In genomic region chr20:57774111-57774880, GRCh38 we compare ENCODE assay signal across 21 cellular contexts.
DNase-seq lines count a peak whose midpoint lies in the region; ATAC-seq, FAIRE-seq and TF ChIP-seq lines count a peak whose summit lies in the region.
"Had no signal": no experiment of that assay in that cellular context is flagged by ENCODE, and none has a peak within 500 bp of the region (broad histone marks: within the 10 kb centered on the region; RNA-seq: fewer than 3 reads in every experiment).

No MANE protein-coding gene starts in this region.

- H3K79me1 ChIP-seq in IMR-90 (ENCODE audit: low read depth in 1 of 2, low read length in 2 of 2), result no peaks in the 10 kb centered on the region
- no peaks in the 10 kb centered on the region for H3K79me1 ChIP-seq in mesenchymal stem cell (replicated peaks; ENCODE audit: low read length, poor library complexity, severe bottlenecking)

- H2BK5ac ChIP-seq in IMR-90 (ENCODE audit: low read depth, low read length, poor library complexity, severe bottlenecking), result no peak overlapping the region
- no peak overlapping the region for H2BK5ac ChIP-seq in mesenchymal stem cell (ENCODE audit: low read depth, low read length, poor library complexity, severe bottlenecking)

- no peak overlapping the region for H2BK15ac ChIP-seq in IMR-90 (ENCODE audit: low read depth, low read length)
- no peak overlapping the region for H2BK15ac ChIP-seq in mesenchymal stem cell (ENCODE audit: low read depth, poor library complexity, severe bottlenecking)

- H2BK12ac ChIP-seq in mesenchymal stem cell (ENCODE audit: low read length in 2 of 2), result no peak overlapping the region

- CTCF ChIA-PET in A549 (lab: Yijun Ruan, JAX) (interaction anchor here (1.0 to 4.0 kb wide), 7 partner anchors 8 to 435 kb away, joined by 3 to 14 read pairs (median 4); no protein-coding TSS in a partner anchor), IMR-90 (lab: Yijun Ruan, JAX) (no interaction called here)

- H4K8ac ChIP-seq in IMR-90 (ENCODE audit: low read depth in 2 of 2, low read length in 2 of 2), result no peak overlapping the region
- H4K8ac ChIP-seq in mesenchymal stem cell (ENCODE audit: low read length), result no peak overlapping the region

- H3K56ac ChIP-seq in IMR-90 (ENCODE audit: extremely low read depth, insufficient read depth, low read length), result no peak overlapping the region

- no peak for ATAC-seq in A549
- no peak for ATAC-seq in IMR-90 (ENCODE audit: low read depth)
- ATAC-seq: SK-N-SH treated with all-trans-retinoic acid at 6 μM for 48 hours had no signal

- TF ChIP-seq EP300 in A549 (IDR thresholded peaks at IDR 0.05) (no peak), sigmoid colon (IDR thresholded peaks at IDR 0.05) (no peak)

- H4K91ac ChIP-seq in IMR-90 (ENCODE audit: insufficient read depth, low read depth, low read length) (no peak overlapping the region), mesenchymal stem cell (ENCODE audit: low read length) (no peak overlapping the region)

- H3K14ac ChIP-seq in IMR-90 (replicated peaks; ENCODE audit: low read depth, low read length), result no peak overlapping the region
- peak overlapping the region in 1 of 2 experiments; percentile 72 for H3K14ac ChIP-seq in mesenchymal stem cell (ENCODE audit: low read length in 2 of 2)

- dilution Hi-C loops in IMR-90 (cut with HindIII; ENCODE audit: low sequenced_read_pairs, unreplicated experiment), result no loop called here

- H3K9me3 ChIP-seq in A549 (peaks cover 13% of the 10 kb centered on the region), IMR-90 (ENCODE audit: control insufficient read depth, insufficient read depth, low read length) (no peaks in the 10 kb centered on the region), sigmoid colon (no peaks in the 10 kb centered on the region), mesenchymal stem cell (ENCODE audit: control insufficient read depth, low read length) (no peaks in the 10 kb centered on the region)
- H3K9me3 ChIP-seq: MG63 had no signal

- peak overlapping the region; percentile 95 to 96 for H3K27ac ChIP-seq in A549
- no peak overlapping the region for H3K27ac ChIP-seq in IMR-90 (ENCODE audit: insufficient read depth, low read length)
- no peak overlapping the region for H3K27ac ChIP-seq in sigmoid colon
- no peak overlapping the region for H3K27ac ChIP-seq in mesenchymal stem cell (ENCODE audit: low read length, poor library complexity, severe bottlenecking)

- H2AK9ac ChIP-seq in IMR-90 (replicated peaks; ENCODE audit: low read depth, low read length, poor library complexity), result no peak overlapping the region

- no peaks in the 10 kb centered on the region for H4K20me1 ChIP-seq in IMR-90 (ENCODE audit: insufficient read depth, low read length)

- H4K5ac ChIP-seq in IMR-90 (ENCODE audit: low read depth, low read length), result no peak overlapping the region

- H3K36me3 ChIP-seq in IMR-90 (ENCODE audit: control insufficient read depth, insufficient read depth, low read length) (no peaks in the 10 kb centered on the region), sigmoid colon (no peaks in the 10 kb centered on the region), mesenchymal stem cell (ENCODE audit: control insufficient read depth in 1 of 2, insufficient read depth in 2 of 2, low read depth in 1 of 2, low read length in 2 of 2) (no peaks in the 10 kb centered on the region)
- H3K36me3 ChIP-seq: MG63 had no signal

- peaks cover 3% of the 10 kb centered on the region; the same call in 1 of the 2 replicates for H3K27me3 ChIP-seq in IMR-90 (ENCODE audit: control insufficient read depth, insufficient read depth, low read length)
- H3K27me3 ChIP-seq in sigmoid colon, result no peaks in the 10 kb centered on the region
- peaks cover 12 to 30% of the 10 kb centered on the region in 2 experiments for H3K27me3 ChIP-seq in mesenchymal stem cell (ENCODE audit: control insufficient read depth in 1 of 2, insufficient read depth in 1 of 2, low read length in 2 of 2)

- no peak for TF ChIP-seq POLR2A in A549 (IDR thresholded peaks at IDR 0.05; ENCODE audit: low read length)
- no peak for TF ChIP-seq POLR2A in IMR-90 (IDR thresholded peaks at IDR 0.05; ENCODE audit: low read depth, low read length)
- TF ChIP-seq POLR2A in sigmoid colon (IDR thresholded peaks at IDR 0.05), result no peak

- no peak overlapping the region for H3K9ac ChIP-seq in IMR-90 (ENCODE audit: low read depth, low read length)
- no peak overlapping the region for H3K9ac ChIP-seq in mesenchymal stem cell (ENCODE audit: low read length)

- intact Hi-C loops in IMR-90 (cut with micrococcal nuclease), result no loop called here
- intact Hi-C loops in sigmoid colon (cut with DNase I), result no loop called here

- H2BK120ac ChIP-seq in IMR-90 (ENCODE audit: low read depth, low read length) (no peak overlapping the region), mesenchymal stem cell (ENCODE audit: low read depth, low read length) (no peak overlapping the region)

- FAIRE-seq in A549 (lab: Jason Lieb, UNC), result no peak
- no peak for FAIRE-seq in GM19239 (lab: Jason Lieb, UNC)
- FAIRE-seq: GM12891, H1 had no signal

- H3K4me2 ChIP-seq in A549, result no peak overlapping the region
- no peak overlapping the region for H3K4me2 ChIP-seq in IMR-90 (ENCODE audit: low read depth, low read length)
- H3K4me2 ChIP-seq in mesenchymal stem cell (ENCODE audit: low read length, poor library complexity, severe bottlenecking), result no peak overlapping the region

- H3K4ac ChIP-seq in IMR-90 (ENCODE audit: low read depth, low read length) (no peak overlapping the region), mesenchymal stem cell (ENCODE audit: low read depth in 1 of 2, low read length in 2 of 2) (no peak overlapping the region)

- TF ChIP-seq RAD21 in A549 (conservative IDR thresholded peaks at IDR 0.05 in 1 of 2, IDR thresholded peaks at IDR 0.05 in 1 of 2) (no peak), IMR-90 (IDR thresholded peaks at IDR 0.05; ENCODE audit: low read length) (no peak)

- peak overlapping the region; percentile 23 for H2AFZ ChIP-seq in IMR-90 (replicated peaks; ENCODE audit: low read length, poor library complexity)
- H2AFZ ChIP-seq in mesenchymal stem cell (ENCODE audit: low read depth, low read length), result no peak overlapping the region

- H2AK5ac ChIP-seq in IMR-90 (ENCODE audit: low read depth, low read length) (no peak overlapping the region), mesenchymal stem cell (ENCODE audit: low read length, severe bottlenecking) (no peak overlapping the region)

- in situ Hi-C loops in IMR-90 (cut with MboI; ENCODE audit: low sequenced_read_pairs), result no loop called here

- 98% methylated on average over 7 of the region's 12 CpGs for WGBS in A549 (ENCODE audit: missing lambda C conversion rate)
- WGBS in IMR-90 (ENCODE audit: extremely low coverage in 2 of 2, insufficient read length in 1 of 2), 2 experiments, result 100% methylated on average over 1 of the region's 12 CpGs; no CpG with 5 or more reads in 1 of the 2 experiments
- WGBS in sigmoid colon, 2 donors, result 90 to 95% methylated on average over 12 of the region's 12 CpGs
- 86% methylated on average over 12 of the region's 12 CpGs for WGBS in mesenchymal stem cell

- H2BK20ac ChIP-seq in IMR-90 (ENCODE audit: low read depth, low read length), result no peak overlapping the region

- DNase-seq in A549 (ENCODE audit: low read depth in 1 of 2, low spot score in 1 of 2) (no peak), IMR-90 (no peak), islet precursor cell (peak; percentile 46), sigmoid colon (peak; percentile 45), NCI-H2107 treated with DMSO at 0.1 percent for 48 hours (lab: John Stamatoyannopoulos, UW; ENCODE audit: unreplicated experiment) (no peak), mesenchymal stem cell (no peak), GM19239 (ENCODE audit: insufficient read length, low spot score) (no peak)
- DNase-seq: CD8-positive, alpha-beta memory T cell; DMS 273 treated with DMSO at 0.1 percent for 48 hours; DMS79; EL; GF-D8; HCEC 1CT; KG1; MG63; NCI-H1105 treated with DMSO at 0.1 percent for 48 hours; NCI-H2029; NCI-H2227 treated with DMSO at 0.1 percent for 48 hours had no signal

- H3K9me1 ChIP-seq in IMR-90 (ENCODE audit: insufficient read depth, low read length), result no peaks in the 10 kb centered on the region; the same call in 1 of the 2 replicates

- H3K23ac ChIP-seq in IMR-90 (ENCODE audit: low read depth, low read length), result no peak overlapping the region
- H3K23ac ChIP-seq in mesenchymal stem cell (ENCODE audit: low read length in 2 of 2), result no peak overlapping the region

- BruUV-seq in IMR-90 (replicated peaks; lab: Mats Ljungman, UMichigan), result no TSS peak

- H3K4me1 ChIP-seq in A549 (peaks cover 51% of the 10 kb centered on the region), IMR-90 (ENCODE audit: control insufficient read depth, insufficient read depth, low read length) (no peaks in the 10 kb centered on the region), sigmoid colon (peaks cover 0 to 4% (median 0%) of the 10 kb centered on the region in 4 donors), mesenchymal stem cell (ENCODE audit: control insufficient read depth, insufficient read depth, low read depth, low read length) (peaks cover 9% of the 10 kb centered on the region)

- no peak for TF ChIP-seq CTCF in A549 (IDR thresholded peaks at IDR 0.05)
- no peak for TF ChIP-seq CTCF in IMR-90 (conservative IDR thresholded peaks at IDR 0.05; ENCODE audit: low read depth, low read length)
- no peak for TF ChIP-seq CTCF in sigmoid colon (IDR thresholded peaks at IDR 0.05)

- H3K18ac ChIP-seq in IMR-90 (ENCODE audit: low read depth, low read length) (no peak overlapping the region), mesenchymal stem cell (ENCODE audit: low read depth in 1 of 2, low read length in 2 of 2) (no peak overlapping the region)

- POLR2A ChIA-PET in A549 (lab: Yijun Ruan, JAX) (interaction anchor here (2.5 to 3.5 kb wide), 2 partner anchors 26 to 64 kb away, joined by 25 to 37 read pairs; partner anchors contain the start of gene PMEPA1), IMR-90 (lab: Charles Lee; ENCODE audit: unreplicated experiment) (interaction anchor here (0.5 kb wide), 1 partner anchor 936 kb away, joined by 5 read pairs; no protein-coding TSS in a partner anchor)

- H3K4me3 ChIP-seq in A549 (no peak overlapping the region), IMR-90 (ENCODE audit: insufficient read depth, low read depth, low read length) (no peak overlapping the region), sigmoid colon (no peak overlapping the region), mesenchymal stem cell (ENCODE audit: insufficient read depth in 1 of 2, low read depth in 1 of 2, low read length in 2 of 2) (no peak overlapping the region)
- H3K4me3 ChIP-seq: MG63 had no signal

TF ChIP-seq in A549, 52 proteins besides CTCF, POLR2A, EP300 and RAD21 (continues in another document):
- no peak for TF ChIP-seq NPAS2 (CRISPR knock-in tag; IDR thresholded peaks at IDR 0.05; ENCODE audit: borderline replicate concordance)
- no peak for TF ChIP-seq ZFP36 (IDR thresholded peaks at IDR 0.05; ENCODE audit: borderline replicate concordance, partially characterized antibody)
- no peak for TF ChIP-seq ZNF302 (CRISPR knock-in tag; IDR thresholded peaks at IDR 0.05)
- TF ChIP-seq MYC (IDR thresholded peaks at IDR 0.05; ENCODE audit: borderline replicate concordance, low read length), result no peak

TF ChIP-seq in IMR-90, 13 proteins besides CTCF, POLR2A, EP300 and RAD21 (continues in another document):
- no peak for TF ChIP-seq MAZ (IDR thresholded peaks at IDR 0.05; ENCODE audit: borderline replicate concordance, low read depth, low read length)

Comparison
In these comparisons a context has a peak if more than half of its experiments do, and no peak if none do; other contexts are left out.
1. DNase-seq: peak in islet precursor cell (single experiment) and sigmoid colon (single experiment); none in A549 (0 of 2), IMR-90 (single experiment), NCI-H2107 treated with DMSO at 0.1 percent for 48 hours (single experiment), mesenchymal stem cell (single experiment) and GM19239 (single experiment).
2. H3K27ac ChIP-seq: peak in A549 (2 of 2); none in IMR-90 (single experiment), sigmoid colon (0 of 4) and mesenchymal stem cell (single experiment).